ENCODE assay signal across 11 cellular contexts in genomic region chr20:51402201-51402600, GRCh38.
DNase-seq lines count a peak whose midpoint lies in the region; ATAC-seq and TF ChIP-seq lines count a peak whose summit lies in the region.
"Had no signal": no experiment of that assay in that cellular context is flagged by ENCODE, and none has a peak within 500 bp of the region (broad histone marks: within the 10 kb centered on the region; RNA-seq: fewer than 3 reads in every experiment).

No MANE protein-coding gene starts in this region.

- H3K4me1 Mint-ChIP-seq in IgD-negative memory B cell (peaks cover 59 to 77% (median 66%) of the 10 kb centered on the region in 3 donors), activated B cell treated with CpG ODN at 0.5 μM for 24 hours (peaks cover 86% of the 10 kb centered on the region), CD14-positive monocyte (peaks cover 12% of the 10 kb centered on the region)

- no peaks in the 10 kb centered on the region for H4K20me1 ChIP-seq in fibroblast of lung (ENCODE audit: control insufficient read depth, extremely low read depth, insufficient read depth, low read length)

- H3K9me3 ChIP-seq in AG04450 (ENCODE audit: control insufficient read depth, insufficient read depth, low read length), result no peaks in the 10 kb centered on the region
- H3K9me3 ChIP-seq in fibroblast of lung (ENCODE audit: control insufficient read depth, insufficient read depth, low read depth, low read length), result no peaks in the 10 kb centered on the region
- H3K9me3 ChIP-seq in tibial artery, result no peaks in the 10 kb centered on the region
- H3K9me3 ChIP-seq: tibial nerve had no signal

- H3K36me3 Mint-ChIP-seq in IgD-negative memory B cell, result peaks cover 6% of the 10 kb centered on the region
- H3K36me3 Mint-ChIP-seq in activated B cell treated with CpG ODN at 0.5 μM for 24 hours (ENCODE audit: low read depth), result peaks cover 63% of the 10 kb centered on the region
- H3K36me3 Mint-ChIP-seq in CD14-positive monocyte, result no peaks in the 10 kb centered on the region
- H3K36me3 Mint-ChIP-seq: brain had no signal

- intact Hi-C loops in activated B cell treated with CpG ODN at 0.5 μM for 24 hours (cut with micrococcal nuclease), result loop anchor here (5.0 to 10.0 kb wide), 3 partner anchors 40 to 790 kb away; partner anchors contain the start of gene ZFP64
- intact Hi-C loops in tibial artery (cut with DNase I; ENCODE audit: low total_unique reads), result no loop called here
- intact Hi-C loops in CD14-positive monocyte (cut with micrococcal nuclease), result no loop called here

- H3K36me3 ChIP-seq in fibroblast of lung (ENCODE audit: control insufficient read depth, insufficient read depth, low read length) (no peaks in the 10 kb centered on the region), tibial artery (no peaks in the 10 kb centered on the region)

- H3K4me2 ChIP-seq in fibroblast of lung (ENCODE audit: extremely low read depth, insufficient read depth, low read length), result no peak overlapping the region

- H3K27me3 ChIP-seq in AG04450 (ENCODE audit: control insufficient read depth, insufficient read depth, low read length) (no peaks in the 10 kb centered on the region), fibroblast of lung (ENCODE audit: control insufficient read depth, insufficient read depth, low read length) (no peaks in the 10 kb centered on the region), tibial artery (no peaks in the 10 kb centered on the region)
- H3K27me3 ChIP-seq: tibial nerve had no signal

- TF ChIP-seq CTCF in AG04450 (IDR thresholded peaks at IDR 0.05; ENCODE audit: low read depth, low read length), result no peak
- no peak for TF ChIP-seq CTCF in activated B cell treated with CpG ODN at 0.5 μM for 24 hours (IDR thresholded peaks at IDR 0.05)
- no peak for TF ChIP-seq CTCF in fibroblast of lung (conservative IDR thresholded peaks at IDR 0.05 in 1 of 2, IDR thresholded peaks at IDR 0.05 in 1 of 2; ENCODE audit: low read depth in 1 of 2, low read length in 2 of 2)
- TF ChIP-seq CTCF in tibial artery (IDR thresholded peaks at IDR 0.05), result no peak
- TF ChIP-seq CTCF in CD14-positive monocyte (IDR thresholded peaks at IDR 0.05), result no peak

- ATAC-seq in activated B cell treated with CpG ODN at 0.5 μM for 24 hours (ENCODE audit: low read depth), result no peak
- ATAC-seq in HG03139 (IDR thresholded peaks at IDR 0.05; ENCODE audit: unreplicated experiment), result no peak
- ATAC-seq: Panc1 had no signal

- DNase-seq in AG04450 (ENCODE audit: low read depth, low spot score) (peak; percentile 39), activated B cell treated with CpG ODN at 0.5 μM for 24 hours (no peak), fibroblast of lung (ENCODE audit: low read depth in 2 of 2) (peak; percentile 67), tibial artery (no peak), GM19240 (ENCODE audit: insufficient read length, low spot score) (no peak), CD14-positive monocyte (ENCODE audit: low spot score) (no peak)

- H3K9me3 Mint-ChIP-seq in IgD-negative memory B cell, result no peaks in the 10 kb centered on the region
- peaks cover 2% of the 10 kb centered on the region for H3K9me3 Mint-ChIP-seq in activated B cell treated with CpG ODN at 0.5 μM for 24 hours
- no peaks in the 10 kb centered on the region for H3K9me3 Mint-ChIP-seq in CD14-positive monocyte
- H3K9me3 Mint-ChIP-seq: brain had no signal

- no peaks in the 10 kb centered on the region for H3K4me1 ChIP-seq in fibroblast of lung (ENCODE audit: control insufficient read depth, extremely low read depth, insufficient read depth, low read length)
- no peaks in the 10 kb centered on the region for H3K4me1 ChIP-seq in tibial artery

- H3K27me3 Mint-ChIP-seq in IgD-negative memory B cell, result peaks cover 2% of the 10 kb centered on the region
- H3K27me3 Mint-ChIP-seq in activated B cell treated with CpG ODN at 0.5 μM for 24 hours, result no peaks in the 10 kb centered on the region
- H3K27me3 Mint-ChIP-seq in CD14-positive monocyte (ENCODE audit: low read depth in 3 of 3), result peaks cover 0 to 3% (median 0%) of the 10 kb centered on the region in 3 donors

- no peak overlapping the region for H3K4me3 ChIP-seq in AG04450 (ENCODE audit: low read depth, low read length)
- no peak overlapping the region for H3K4me3 ChIP-seq in fibroblast of lung (replicated peaks in 1 of 4; ENCODE audit: control extremely low read depth in 1 of 4, insufficient read depth in 1 of 4, low read depth in 3 of 4, low read length in 4 of 4)
- no peak overlapping the region for H3K4me3 ChIP-seq in tibial artery
- H3K4me3 ChIP-seq: tibial nerve had no signal

- H3K27ac Mint-ChIP-seq in IgD-negative memory B cell, result peak overlapping the region; percentile 92 to 100 (median 98)
- H3K27ac Mint-ChIP-seq in activated B cell treated with CpG ODN at 0.5 μM for 24 hours, result peak overlapping the region; percentile 99
- H3K27ac Mint-ChIP-seq in CD14-positive monocyte, result peak overlapping the region in 2 of 7 donors; percentile 4 to 21
- H3K27ac Mint-ChIP-seq: brain had no signal

- no peak overlapping the region for H2AFZ ChIP-seq in fibroblast of lung (ENCODE audit: low read length)

- H3K79me2 ChIP-seq in fibroblast of lung (ENCODE audit: control insufficient read depth, insufficient read depth, low read length), result no peaks in the 10 kb centered on the region

- no peak overlapping the region for H3K9ac ChIP-seq in fibroblast of lung (ENCODE audit: insufficient read depth, low read length)

- H3K27ac ChIP-seq in AG04450 (ENCODE audit: low read depth, low read length), result no peak overlapping the region
- no peak overlapping the region for H3K27ac ChIP-seq in fibroblast of lung (ENCODE audit: insufficient read depth, low read length)
- no peak overlapping the region for H3K27ac ChIP-seq in tibial artery

- POLR2A ChIA-PET in AG04450 (lab: Yijun Ruan, JAX) (no interaction called here), activated B cell treated with CpG ODN at 0.5 μM for 24 hours (lab: Charles Lee) (interaction anchor here (1.8 to 3.4 kb wide), 4 partner anchors 13 to 139 kb away, joined by 10 to 27 read pairs (median 21); partner anchors contain the start of gene NFATC2)

- H3K4me3 Mint-ChIP-seq in IgD-negative memory B cell (peak overlapping the region in 3 of 4 donors; percentile 78 to 89 (median 83)), activated B cell treated with CpG ODN at 0.5 μM for 24 hours (peak overlapping the region; percentile 39), CD14-positive monocyte (no peak overlapping the region)
- H3K4me3 Mint-ChIP-seq: brain had no signal

- CTCF ChIA-PET in AG04450 (lab: Charles Lee) (interaction anchor here (1.7 kb wide), 1 partner anchor 16 kb away, joined by 6 read pairs; no protein-coding TSS in a partner anchor), activated B cell treated with CpG ODN at 0.5 μM for 24 hours (lab: Charles Lee) (interaction anchor here (0.6 to 2.3 kb wide), 3 partner anchors 16 to 140 kb away, joined by 3 to 13 read pairs (median 5); partner anchors contain the start of gene NFATC2)

Comparison
In these comparisons a context has a peak if more than half of its experiments do, and no peak if none do; other contexts are left out.
1. DNase-seq: peak in AG04450 (single experiment) and fibroblast of lung (2 of 2); none in activated B cell treated with CpG ODN at 0.5 μM for 24 hours (single experiment), tibial artery (0 of 2), GM19240 (single experiment) and CD14-positive monocyte (single experiment).
2. H3K4me3 Mint-ChIP-seq: peak in IgD-negative memory B cell (3 of 4) and activated B cell treated with CpG ODN at 0.5 μM for 24 hours (single experiment); none in CD14-positive monocyte (0 of 2).